In genomic region chr12:76029982-76030377, GRCh38 we compare ENCODE assay signal across 8 cellular contexts. TPM values are rescaled to one million over a fixed set of nuclear protein-coding genes. Genes with fewer than 3 reads are reported as not detected.
DNase-seq lines count a peak whose midpoint lies in the region; ATAC-seq, FAIRE-seq and TF ChIP-seq lines count a peak whose summit lies in the region.

No MANE protein-coding gene starts in this region.

- TF ChIP-seq CTCF in GM12864 (IDR thresholded peaks at IDR 0.05; ENCODE audit: low read depth, low read length, missing control alignments) (no peak), pancreas (IDR thresholded peaks at IDR 0.05) (no peak)

- in situ Hi-C loops in ACHN (cut with HindIII; ENCODE audit: low pct_ligation_motif_present, low pct_unique_long_range_greater_than_20kb, low sequenced_read_pairs), result loop anchor here (25.0 kb wide), 1 partner anchor 493 kb away; no protein-coding TSS in a partner anchor

- peak overlapping the region; percentile 99 for H3K27ac Mint-ChIP-seq in activated CD4-positive, alpha-beta T cell treated with anti-CD3 and anti-CD28 coated beads, Interleukin-2, amount 10 ng/mL, durations not matched to agents 24 days and 14 days

- WGBS in pancreas, 2 donors, result 4 to 5% methylated on average over 22 of the region's 22 CpGs

- H3K27me3 ChIP-seq in pancreas, result no peaks in the 10 kb centered on the region

- peaks cover 0 to 21% (median 6%) of the 10 kb centered on the region in 3 donors for H3K4me1 ChIP-seq in pancreas

- H3K4me1 Mint-ChIP-seq in activated CD4-positive, alpha-beta T cell treated with anti-CD3 and anti-CD28 coated beads, Interleukin-2, amount 10 ng/mL, durations not matched to agents 24 days and 14 days, result peaks cover 47% of the 10 kb centered on the region

- no peak for FAIRE-seq in pancreas (lab: Jason Lieb, UNC)
- FAIRE-seq in frontal cortex (lab: Jason Lieb, UNC), result no peak

- intact Hi-C loops in activated CD4-positive, alpha-beta T cell treated with anti-CD3 and anti-CD28 coated beads, Interleukin-2, amount 10 ng/mL, durations not matched to agents 24 days and 14 days (cut with micrococcal nuclease), result loop anchor here (2.0 to 5.0 kb wide), 7 partner anchors 55 to 638 kb away; partner anchors contain the start of genes BBS10, GLIPR1, GLIPR1L2 and NAP1L1
- intact Hi-C loops in pancreas (cut with DNase I), result loop anchor here in 2 of 3 donors (10.0 kb wide), 2 partner anchors 495 to 505 kb away; no protein-coding TSS in a partner anchor

- no peaks in the 10 kb centered on the region for H3K9me3 Mint-ChIP-seq in activated CD4-positive, alpha-beta T cell treated with anti-CD3 and anti-CD28 coated beads, Interleukin-2, amount 10 ng/mL, durations not matched to agents 24 days and 14 days

- H3K27ac ChIP-seq in pancreas, result peak overlapping the region in 2 of 4 donors; percentile 98

- ATAC-seq in pancreas (peak in 1 of 4 donors; percentile 2), HG02571 (IDR thresholded peaks at IDR 0.05; ENCODE audit: unreplicated experiment) (no peak)

- no peaks in the 10 kb centered on the region for H3K36me3 ChIP-seq in pancreas

- no peaks in the 10 kb centered on the region for H3K9me3 ChIP-seq in pancreas

- peak overlapping the region; percentile 99 for H3K4me3 Mint-ChIP-seq in activated CD4-positive, alpha-beta T cell treated with anti-CD3 and anti-CD28 coated beads, Interleukin-2, amount 10 ng/mL, durations not matched to agents 24 days and 14 days

- H3K36me3 Mint-ChIP-seq in activated CD4-positive, alpha-beta T cell treated with anti-CD3 and anti-CD28 coated beads, Interleukin-2, amount 10 ng/mL, durations not matched to agents 24 days and 14 days (ENCODE audit: low read depth), result peaks cover 58% of the 10 kb centered on the region

- H3K27me3 Mint-ChIP-seq in activated CD4-positive, alpha-beta T cell treated with anti-CD3 and anti-CD28 coated beads, Interleukin-2, amount 10 ng/mL, durations not matched to agents 24 days and 14 days, result peaks cover 2% of the 10 kb centered on the region

- DNase-seq in ACHN (peak; percentile 57), GM12864 (ENCODE audit: low read depth) (no peak), fibroblast of gingiva (ENCODE audit: low read depth) (peak; percentile 44), pancreas (peak in 3 of 6 donors; percentile 23 to 69 (median 38)), frontal cortex (ENCODE audit: low spot score in 2 of 2) (no peak), AG08395 (ENCODE audit: low spot score) (no peak)
- DNase-seq in activated CD4-positive, alpha-beta T cell treated with anti-CD3 and anti-CD28 coated beads, Interleukin-2, amount 10 ng/mL, durations not matched to agents 24 days and 14 days, result peak; percentile 81

- peak overlapping the region; percentile 78 for H3K4me3 ChIP-seq in GM12864 (ENCODE audit: low read depth, low read length)
- peak overlapping the region; percentile 36 to 74 (median 70) for H3K4me3 ChIP-seq in pancreas

RNA-seq across cellular contexts. Expression of gene PHLDA1, which starts 1.6 kb away (rescaled TPM):
- 59.6 and 60.7 TPM in 2 replicates for total RNA-seq in activated CD4-positive, alpha-beta T cell treated with anti-CD3 and anti-CD28 coated beads, Interleukin-2, amount 10 ng/mL, durations not matched to agents 24 days and 14 days
- total RNA-seq in pancreas, result 10 to 100 TPM in 3 of 6 donors, 1 to 10 TPM in 3; 2.9 to 16.1 (median 7.1) TPM
- polyA plus RNA-seq in pancreas, result 1 to 10 TPM; 2.9 to 5.9 TPM
- 20.0 TPM for total RNA-seq in frontal cortex

RNA-seq across cellular contexts. Expression of gene NAP1L1, which starts 54.5 kb away (rescaled TPM):
- 652 and 689 TPM in 2 replicates for total RNA-seq in activated CD4-positive, alpha-beta T cell treated with anti-CD3 and anti-CD28 coated beads, Interleukin-2, amount 10 ng/mL, durations not matched to agents 24 days and 14 days
- total RNA-seq in pancreas (100 to 1,000 TPM in 3 of 6 donors, 10 to 100 TPM in 3; 69.4 to 188 (median 110) TPM), frontal cortex (144 TPM)
- polyA plus RNA-seq in pancreas, result 100 to 1,000 TPM in 1 of 2 donors, 10 to 100 TPM in 1; 81.7 to 134 TPM

Comparison
In these comparisons a context has a peak if more than half of its experiments do, and no peak if none do; other contexts are left out.
1. DNase-seq: peak in ACHN (single experiment), activated CD4-positive, alpha-beta T cell treated with anti-CD3 and anti-CD28 coated beads, Interleukin-2, amount 10 ng/mL, durations not matched to agents 24 days and 14 days (single experiment) and fibroblast of gingiva (single experiment); none in GM12864 (single experiment), frontal cortex (0 of 2) and AG08395 (single experiment).